ENCODE assay signal across 15 cellular contexts in genomic region chr6:77178821-77179220, GRCh38.
A peak's percentile ranks its signal among the peaks of the same experiment; 100 is the strongest.
DNase-seq lines count a peak whose midpoint lies in the region; ATAC-seq and TF ChIP-seq lines count a peak whose summit lies in the region.
"Had no signal": no experiment of that assay in that cellular context is flagged by ENCODE, and none has a peak within 500 bp of the region (broad histone marks: within the 10 kb centered on the region; RNA-seq: fewer than 3 reads in every experiment).

No MANE protein-coding gene starts in this region.

- H3K4me1 Mint-ChIP-seq in CD8-positive, alpha-beta memory T cell: no peaks in the 10 kb centered on the region
- H3K4me1 Mint-ChIP-seq: activated CD4-positive, alpha-beta T cell treated with anti-CD3 and anti-CD28 coated beads for 36 hours had no signal

- H3K27me3 Mint-ChIP-seq in CD8-positive, alpha-beta memory T cell: no peaks in the 10 kb centered on the region
- H3K27me3 Mint-ChIP-seq: activated CD4-positive, alpha-beta T cell treated with anti-CD3 and anti-CD28 coated beads for 36 hours had no signal

- POLR2A ChIA-PET in CD8-positive, alpha-beta memory T cell (lab: Charles Lee): no interaction called here

- DNase-seq in GM04504 (ENCODE audit: low read depth) (peak; percentile 13), RWPE2 (ENCODE audit: low spot score) (no peak), fibroblast of pulmonary artery (ENCODE audit: low read depth) (peak; percentile 46), smooth muscle cell (lab: John Stamatoyannopoulos, UW; ENCODE audit: unreplicated experiment) (no peak), KBM-7 (no peak)
- no peak for DNase-seq in CD8-positive, alpha-beta memory T cell
- DNase-seq: activated CD4-positive, alpha-beta T cell treated with anti-CD3 and anti-CD28 coated beads for 36 hours; activated naive CD4-positive, alpha-beta T cell treated with anti-CD3 and anti-CD28 coated beads for 36 hours; GDM1; NCI-H1105 treated with DMSO at 0.1 percent for 48 hours; stimulated activated CD4-positive, alpha-beta T cell treated with anti-CD3 and anti-CD28 coated beads, Interleukin-2, amount 100 ng/mL, for 48 hours; T-helper 9 cell; thyroid gland had no signal

- no peak overlapping the region for H3K4me3 ChIP-seq in RWPE2 (ENCODE audit: severe bottlenecking)
- H3K4me3 ChIP-seq in fibroblast of pulmonary artery (replicated peaks; ENCODE audit: low read depth, low read length): no peak overlapping the region
- H3K4me3 ChIP-seq in smooth muscle cell: no peak overlapping the region
- no peak overlapping the region for H3K4me3 ChIP-seq in CD8-positive, alpha-beta memory T cell (ENCODE audit: low read length)
- H3K4me3 ChIP-seq: thyroid gland had no signal

- H2AFZ ChIP-seq in smooth muscle cell (ENCODE audit: low read depth): no peak overlapping the region

- H3F3A ChIP-seq in smooth muscle cell (ENCODE audit: low read depth): no peaks in the 10 kb centered on the region

- H3K27me3 ChIP-seq in RWPE2 (ENCODE audit: insufficient read depth, poor library complexity, severe bottlenecking): no peaks in the 10 kb centered on the region
- no peaks in the 10 kb centered on the region for H3K27me3 ChIP-seq in smooth muscle cell (ENCODE audit: low read depth)
- no peaks in the 10 kb centered on the region for H3K27me3 ChIP-seq in CD8-positive, alpha-beta memory T cell (ENCODE audit: insufficient read depth, low read length, poor library complexity, severe bottlenecking)
- H3K27me3 ChIP-seq: thyroid gland had no signal

- TF ChIP-seq CTCF in RWPE2 (IDR thresholded peaks at IDR 0.05; ENCODE audit: poor library complexity, severe bottlenecking) (no peak), fibroblast of pulmonary artery (IDR thresholded peaks at IDR 0.05; ENCODE audit: low read length, missing control alignments) (no peak), smooth muscle cell (IDR thresholded peaks at IDR 0.05; ENCODE audit: borderline replicate concordance, insufficient read depth, poor library complexity, severe bottlenecking) (no peak)

- 44% methylated on average over 2 of the region's 2 CpGs for WGBS in smooth muscle cell (ENCODE audit: low lambda C conversion rate)

- H3K27ac ChIP-seq in RWPE2 (ENCODE audit: poor library complexity, severe bottlenecking): no peak overlapping the region
- peak overlapping the region; percentile 46 for H3K27ac ChIP-seq in smooth muscle cell (ENCODE audit: low read depth)
- H3K27ac ChIP-seq in CD8-positive, alpha-beta memory T cell (ENCODE audit: low read depth, low read length): no peak overlapping the region
- H3K27ac ChIP-seq: thyroid gland had no signal

- H3K27ac Mint-ChIP-seq in CD8-positive, alpha-beta memory T cell: no peak overlapping the region
- H3K27ac Mint-ChIP-seq: activated CD4-positive, alpha-beta T cell treated with anti-CD3 and anti-CD28 coated beads for 36 hours; activated naive CD4-positive, alpha-beta T cell treated with anti-CD3 and anti-CD28 coated beads for 36 hours had no signal

- no peaks in the 10 kb centered on the region for H3K36me3 Mint-ChIP-seq in CD8-positive, alpha-beta memory T cell

- peak; percentile 79 for ATAC-seq in RWPE2 (ENCODE audit: low read depth)
- ATAC-seq in HG03378 (IDR thresholded peaks at IDR 0.05; ENCODE audit: unreplicated experiment): no peak
- ATAC-seq: activated CD4-positive, alpha-beta T cell treated with anti-CD3 and anti-CD28 coated beads for 36 hours; sciatic nerve had no signal

- CTCF ChIA-PET in CD8-positive, alpha-beta memory T cell (lab: Charles Lee): no interaction called here

- H3K9me3 ChIP-seq in RWPE2 (ENCODE audit: severe bottlenecking) (no peaks in the 10 kb centered on the region), smooth muscle cell (replicated peaks; ENCODE audit: low read depth) (no peaks in the 10 kb centered on the region)
- no peaks in the 10 kb centered on the region for H3K9me3 ChIP-seq in CD8-positive, alpha-beta memory T cell (ENCODE audit: low read length)
- H3K9me3 ChIP-seq: thyroid gland had no signal

- H3K79me2 ChIP-seq in smooth muscle cell (ENCODE audit: low read depth): no peaks in the 10 kb centered on the region

- no peak overlapping the region for H3K4me2 ChIP-seq in smooth muscle cell

- H3K4me1 ChIP-seq in RWPE2 (ENCODE audit: insufficient read depth, poor library complexity, severe bottlenecking) (no peaks in the 10 kb centered on the region), smooth muscle cell (ENCODE audit: low read depth) (no peaks in the 10 kb centered on the region)
- H3K4me1 ChIP-seq in CD8-positive, alpha-beta memory T cell (ENCODE audit: insufficient read depth, low read length): no peaks in the 10 kb centered on the region
- H3K4me1 ChIP-seq: thyroid gland had no signal

- no peak overlapping the region for H3K9ac ChIP-seq in smooth muscle cell (ENCODE audit: low read depth)

- in situ Hi-C loops in KBM-7 (cut with MboI; ENCODE audit: low pct_unique_long_range_greater_than_20kb, low sequenced_read_pairs): no loop called here

- H4K20me1 ChIP-seq in smooth muscle cell (ENCODE audit: low read depth): no peaks in the 10 kb centered on the region

- H3K4me3 Mint-ChIP-seq in CD8-positive, alpha-beta memory T cell: no peak overlapping the region
- H3K4me3 Mint-ChIP-seq: activated CD4-positive, alpha-beta T cell treated with anti-CD3 and anti-CD28 coated beads for 36 hours; activated naive CD4-positive, alpha-beta T cell treated with anti-CD3 and anti-CD28 coated beads for 36 hours had no signal

- H3K9me3 Mint-ChIP-seq in CD8-positive, alpha-beta memory T cell: peaks cover 2 to 21% (median 11%) of the 10 kb centered on the region in 5 donors

- H3K36me3 ChIP-seq in RWPE2 (ENCODE audit: low read depth) (0 out of 2 replicates have a peak, but pooled peaks cover 5% of the 10 kb centered on the region), smooth muscle cell (ENCODE audit: low read depth) (no peaks in the 10 kb centered on the region)
- no peaks in the 10 kb centered on the region for H3K36me3 ChIP-seq in CD8-positive, alpha-beta memory T cell (ENCODE audit: insufficient read depth, low read length)
- H3K36me3 ChIP-seq: thyroid gland had no signal

Comparison
In these comparisons a context has a peak if more than half of its experiments do, and no peak if none do; other contexts are left out.
1. DNase-seq: peak in GM04504 (single experiment) and fibroblast of pulmonary artery (single experiment); none in RWPE2 (single experiment), smooth muscle cell (single experiment), CD8-positive, alpha-beta memory T cell (0 of 5) and KBM-7 (single experiment).